In genomic region chr4:152591876-152592275, GRCh38 we compare ENCODE assay signal across 14 cellular contexts. TPM values are rescaled to one million over a fixed set of nuclear protein-coding genes. Genes with fewer than 3 reads are reported as not detected.
DNase-seq lines count a peak whose midpoint lies in the region; ATAC-seq and TF ChIP-seq lines count a peak whose summit lies in the region.
"Had no signal": no experiment of that assay in that cellular context is flagged by ENCODE, and none has a peak within 500 bp of the region (broad histone marks: within the 10 kb centered on the region; RNA-seq: fewer than 3 reads in every experiment).

No MANE protein-coding gene starts in this region.

- no peak overlapping the region for H3K4me2 ChIP-seq in parathyroid adenoma (ENCODE audit: low read length)

- H3K9me3 Mint-ChIP-seq in activated naive CD4-positive, alpha-beta T cell treated with anti-CD3 and anti-CD28 coated beads, Interleukin-2, amount 50 U/mL, for 72 hours, result peaks cover 0 to 4% of the 10 kb centered on the region in 2 donors
- H3K9me3 Mint-ChIP-seq: activated CD4-positive, alpha-beta memory T cell treated with anti-CD3 and anti-CD28 coated beads, Interleukin-2, amount 10 ng/mL, durations not matched to agents 7 days and 5 days had no signal

- H3K36me3 ChIP-seq in ES-I3 (ENCODE audit: insufficient read depth, low read length) (no peaks in the 10 kb centered on the region), parathyroid adenoma (ENCODE audit: control insufficient read depth, insufficient read depth, low read length) (no peaks in the 10 kb centered on the region)
- H3K36me3 ChIP-seq: BE2C, thyroid gland had no signal

- H3K36me3 Mint-ChIP-seq in activated naive CD4-positive, alpha-beta T cell treated with anti-CD3 and anti-CD28 coated beads, Interleukin-2, amount 50 U/mL, for 72 hours, result peaks cover 0 to under 1% of the 10 kb centered on the region in 2 donors

- no peak for ATAC-seq in activated naive CD4-positive, alpha-beta T cell treated with anti-CD3 and anti-CD28 coated beads, Interleukin-2, amount 50 U/mL, for 72 hours
- ATAC-seq in GM19463 (IDR thresholded peaks at IDR 0.05; ENCODE audit: unreplicated experiment), result no peak
- no peak for ATAC-seq in HG02884 (IDR thresholded peaks at IDR 0.05; ENCODE audit: unreplicated experiment)

- 0 out of 2 replicates have a peak, but pooled peaks cover 3% of the 10 kb centered on the region for H3K4me1 ChIP-seq in ES-I3 (ENCODE audit: insufficient read depth, low read length)
- H3K4me1 ChIP-seq in parathyroid adenoma, result no peaks in the 10 kb centered on the region
- H3K4me1 ChIP-seq: BE2C had no signal

- TF ChIP-seq CTCF in parathyroid adenoma (IDR thresholded peaks at IDR 0.05), result no peak

- no peak overlapping the region for H3K4me3 ChIP-seq in parathyroid adenoma (ENCODE audit: low read depth, low read length)
- H3K4me3 ChIP-seq: thyroid gland had no signal

- peak overlapping the region; percentile 62 for H2AFZ ChIP-seq in parathyroid adenoma

- DNase-seq in NCI-H69 (lab: John Stamatoyannopoulos, UW), result peak; percentile 34
- peak; percentile 49 for DNase-seq in globus pallidus (ENCODE audit: low spot score)
- no peak for DNase-seq in activated naive CD4-positive, alpha-beta T cell treated with anti-CD3 and anti-CD28 coated beads, Interleukin-2, amount 50 U/mL, for 72 hours (ENCODE audit: low spot score in 2 of 2)
- no peak for DNase-seq in hepatic stellate cell (ENCODE audit: low spot score)
- DNase-seq: BE2C, GOT3, NCI-H1048 had no signal

- H3K9me3 ChIP-seq in ES-I3 (ENCODE audit: control insufficient read depth, insufficient read depth, low read length) (peaks cover 5% of the 10 kb centered on the region; the same call in 1 of the 2 replicates), parathyroid adenoma (ENCODE audit: control insufficient read depth, low read length) (no peaks in the 10 kb centered on the region)
- H3K9me3 ChIP-seq: BE2C, thyroid gland had no signal

- H3K27ac ChIP-seq in parathyroid adenoma, result no peak overlapping the region
- H3K27ac ChIP-seq: dorsolateral prefrontal cortex, thyroid gland had no signal

- no peak overlapping the region for H3K27ac Mint-ChIP-seq in activated naive CD4-positive, alpha-beta T cell treated with anti-CD3 and anti-CD28 coated beads, Interleukin-2, amount 50 U/mL, for 72 hours
- H3K27ac Mint-ChIP-seq: activated CD4-positive, alpha-beta memory T cell treated with anti-CD3 and anti-CD28 coated beads, Interleukin-2, amount 10 ng/mL, durations not matched to agents 7 days and 5 days had no signal

- H3K27me3 ChIP-seq in parathyroid adenoma (ENCODE audit: control insufficient read depth, insufficient read depth, low read length), result no peaks in the 10 kb centered on the region
- H3K27me3 ChIP-seq: BE2C, thyroid gland had no signal

- peak overlapping the region; percentile 26; the same call in 1 of the 2 replicates for H3K9ac ChIP-seq in ES-I3 (ENCODE audit: low read depth, low read length)
- H3K9ac ChIP-seq in parathyroid adenoma, result no peak overlapping the region

- H3K79me2 ChIP-seq in parathyroid adenoma, result no peaks in the 10 kb centered on the region

RNA-seq across cellular contexts. Expression of gene FBXW7, which starts 56.0 kb away (rescaled TPM):
- 10 to 100 TPM; 29.0 to 34.7 TPM for total RNA-seq in activated naive CD4-positive, alpha-beta T cell treated with anti-CD3 and anti-CD28 coated beads, Interleukin-2, amount 50 U/mL, for 72 hours

Comparison
In these comparisons a context has a peak if more than half of its experiments do, and no peak if none do; other contexts are left out.
1. DNase-seq: peak in NCI-H69 (single experiment) and globus pallidus (single experiment); none in activated naive CD4-positive, alpha-beta T cell treated with anti-CD3 and anti-CD28 coated beads, Interleukin-2, amount 50 U/mL, for 72 hours (0 of 2) and hepatic stellate cell (single experiment).